8 cellular contexts compared by ENCODE assay signal in the genomic region with DNA sequence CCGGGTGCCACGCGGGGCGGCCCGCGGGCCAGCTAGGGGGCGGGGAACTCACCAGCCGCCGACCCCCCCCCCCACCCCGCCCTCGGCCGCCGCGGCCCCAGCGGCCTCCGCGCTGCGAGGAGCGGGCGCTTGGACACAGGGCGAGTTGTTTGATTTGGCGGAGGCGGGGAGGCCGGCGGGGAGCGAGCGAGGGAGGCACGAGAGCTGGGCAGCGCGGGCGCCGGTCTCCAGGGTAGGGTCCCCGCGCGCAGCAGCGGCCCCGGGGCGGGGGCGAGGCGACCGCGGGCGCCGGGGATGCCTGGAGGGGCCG.
DNase-seq lines count a peak whose midpoint lies in the region; ATAC-seq and TF ChIP-seq lines count a peak whose summit lies in the region.

No MANE protein-coding gene starts in this region.

- DNase-seq in WTC11 (ENCODE audit: low spot score) (peak; percentile 40), iPS-NIHi11 (ENCODE audit: low spot score) (peak; percentile 69), transverse colon (peak; percentile 40), NCI-H1048 (lab: John Stamatoyannopoulos, UW) (no peak), NCI-H226 (no peak), SJCRH30 (no peak)

- peaks cover 9 to 24% (median 16%) of the 10 kb centered on the region in 4 donors for H3K4me1 ChIP-seq in transverse colon
- no peaks in the 10 kb centered on the region for H3K4me1 ChIP-seq in SJCRH30

- TF ChIP-seq CTCF in WTC11 (IDR thresholded peaks at IDR 0.05) (no peak), transverse colon (IDR thresholded peaks at IDR 0.05) (no peak)

- POLR2A ChIA-PET in WTC11 (lab: Charles Lee), result interaction anchor here (1.0 to 1.2 kb wide), 3 partner anchors 14 to 91 kb away, joined by 3 to 6 read pairs (median 3); no protein-coding TSS in a partner anchor

- H3K9me3 Mint-ChIP-seq in WTC11, result peaks cover 8% of the 10 kb centered on the region

- TF ChIP-seq EP300 in transverse colon (IDR thresholded peaks at IDR 0.05; ENCODE audit: low read depth), result no peak

- H3K9me3 ChIP-seq in transverse colon (no peaks in the 10 kb centered on the region), SJCRH30 (replicated peaks) (no peaks in the 10 kb centered on the region)

- CTCF ChIA-PET in WTC11 (lab: Charles Lee), result interaction anchor here (1.1 to 3.0 kb wide), 6 partner anchors 10 to 127 kb away, joined by 3 to 20 read pairs (median 4); no protein-coding TSS in a partner anchor

- 0 to 3% methylated on average over 6 to 26 of the region's 45 CpGs for WGBS in transverse colon (ENCODE audit: low coverage in 1 of 2), 2 donors

- H3K27ac ChIP-seq in transverse colon (peak overlapping the region; percentile 2 to 71 (median 65)), SJCRH30 (no peak overlapping the region)

- H3K27me3 ChIP-seq in transverse colon, result peaks cover 11% of the 10 kb centered on the region
- no peaks in the 10 kb centered on the region for H3K27me3 ChIP-seq in SJCRH30

- H3K27ac Mint-ChIP-seq in WTC11, result no peak overlapping the region

- peaks cover 72% of the 10 kb centered on the region for H3K4me1 Mint-ChIP-seq in WTC11

- TF ChIP-seq POLR2A in transverse colon (IDR thresholded peaks at IDR 0.05), result no peak

- H3K4me3 ChIP-seq in transverse colon (peak overlapping the region; percentile 23 to 60 (median 50)), SJCRH30 (no peak overlapping the region)

- H3K36me3 ChIP-seq in transverse colon (no peaks in the 10 kb centered on the region), SJCRH30 (no peaks in the 10 kb centered on the region)

- H3K4me3 Mint-ChIP-seq in WTC11, result peak overlapping the region; percentile 67

- peaks cover 21% of the 10 kb centered on the region for H3K27me3 Mint-ChIP-seq in WTC11 (ENCODE audit: low read depth)

- ATAC-seq in GM18519 (IDR thresholded peaks at IDR 0.05; ENCODE audit: low FRiP score, unreplicated experiment) (peak; percentile 25), HG02759 (IDR thresholded peaks at IDR 0.05; ENCODE audit: unreplicated experiment) (peak; percentile 46), WTC11 (peak; percentile 11)

- H3K36me3 Mint-ChIP-seq in WTC11, result peaks cover 8% of the 10 kb centered on the region

- intact Hi-C loops in transverse colon (cut with DNase I; ENCODE audit: low total_unique reads), result no loop called here

- in situ Hi-C loops in transverse colon (cut with MboI; ENCODE audit: low pct_ligation_motif_present in 1 of 4, low pct_unique_long_range_greater_than_20kb in 1 of 4, low sequenced_read_pairs in 3 of 4), result no loop called here

TF ChIP-seq in WTC11, 78 proteins besides CTCF, POLR2A, EP300 and RAD21:
- no peak for TF ChIP-seq ZNF263 (CRISPR knock-in tag; IDR thresholded peaks at IDR 0.05; ENCODE audit: low read depth)
- TF ChIP-seq GRHL2 (CRISPR knock-in tag; IDR thresholded peaks at IDR 0.05; ENCODE audit: insufficient replicate concordance, severe bottlenecking), result no peak
- TF ChIP-seq, protein P1, sequence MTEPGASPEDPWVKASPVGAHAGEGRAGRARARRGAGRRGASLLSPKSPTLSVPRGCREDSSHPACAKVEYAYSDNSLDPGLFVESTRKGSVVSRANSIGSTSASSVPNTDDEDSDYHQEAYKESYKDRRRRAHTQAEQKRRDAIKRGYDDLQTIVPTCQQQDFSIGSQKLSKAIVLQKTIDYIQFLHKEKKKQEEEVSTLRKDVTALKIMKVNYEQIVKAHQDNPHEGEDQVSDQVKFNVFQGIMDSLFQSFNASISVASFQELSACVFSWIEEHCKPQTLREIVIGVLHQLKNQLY (CRISPR knock-in tag; IDR thresholded peaks at IDR 0.05), result no peak
- TF ChIP-seq PRRX2 (CRISPR knock-in tag; IDR thresholded peaks at IDR 0.05), result no peak
- no peak for TF ChIP-seq SMAD3 (CRISPR knock-in tag; IDR thresholded peaks at IDR 0.05; ENCODE audit: borderline replicate concordance)
- TF ChIP-seq NR3C1 (CRISPR knock-in tag; conservative IDR thresholded peaks at IDR 0.05; ENCODE audit: low read depth), result no peak
- no peak for TF ChIP-seq SOX15 (CRISPR knock-in tag; IDR thresholded peaks at IDR 0.05)
- TF ChIP-seq HMGA2 (CRISPR knock-in tag; IDR thresholded peaks at IDR 0.05), result no peak
- no peak for TF ChIP-seq GTF2I (CRISPR knock-in tag; conservative IDR thresholded peaks at IDR 0.05)
- TF ChIP-seq SP1 (CRISPR knock-in tag; conservative IDR thresholded peaks at IDR 0.05), result 0 out of 2 replicates have a peak, but pooled peaks have one; percentile 17
- TF ChIP-seq, protein P2, sequence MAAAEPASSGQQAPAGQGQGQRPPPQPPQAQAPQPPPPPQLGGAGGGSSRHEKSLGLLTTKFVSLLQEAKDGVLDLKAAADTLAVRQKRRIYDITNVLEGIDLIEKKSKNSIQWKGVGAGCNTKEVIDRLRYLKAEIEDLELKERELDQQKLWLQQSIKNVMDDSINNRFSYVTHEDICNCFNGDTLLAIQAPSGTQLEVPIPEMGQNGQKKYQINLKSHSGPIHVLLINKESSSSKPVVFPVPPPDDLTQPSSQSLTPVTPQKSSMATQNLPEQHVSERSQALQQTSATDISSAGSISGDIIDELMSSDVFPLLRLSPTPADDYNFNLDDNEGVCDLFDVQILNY (CRISPR knock-in tag; IDR thresholded peaks at IDR 0.05), result 0 out of 2 replicates have a peak, but pooled peaks have one; percentile 40
- no peak for TF ChIP-seq OVOL2 (CRISPR knock-in tag; IDR thresholded peaks at IDR 0.05; ENCODE audit: borderline replicate concordance)
- TF ChIP-seq RORB (CRISPR knock-in tag; IDR thresholded peaks at IDR 0.05), result no peak
TF ChIP-seq in WTC11: peak in this region for 2.

Comparison
In these comparisons a context has a peak if more than half of its experiments do, and no peak if none do; other contexts are left out.
1. DNase-seq: peak in WTC11 (single experiment), iPS-NIHi11 (single experiment) and transverse colon (single experiment); none in NCI-H1048 (single experiment), NCI-H226 (single experiment) and SJCRH30 (0 of 2).
2. Peak in every context shown above with its lines, with median percentiles within 50 percentile points of each other: ATAC-seq.